In genomic region chr4:5962416-5962815, GRCh38 we compare ENCODE assay signal across 19 cellular contexts.
"Had no signal": no experiment of that assay in that cellular context is flagged by ENCODE, and none has a peak within 500 bp of the region (broad histone marks: within the 10 kb centered on the region; RNA-seq: fewer than 3 reads in every experiment).

No MANE protein-coding gene starts in this region.

- DNase-seq: activated CD4-positive, alpha-beta T cell treated with anti-CD3 and anti-CD28 coated beads for 1 hour; activated CD4-positive, alpha-beta T cell treated with anti-CD3 and anti-CD28 coated beads, Interleukin-2, amount 50 U/mL, for 1 hour; activated CD8-positive, alpha-beta T cell treated with anti-CD3 and anti-CD28 coated beads, Interleukin-2, amount 10 ng/mL, durations not matched to agents 7 days and 5 days; activated naive CD4-positive, alpha-beta T cell treated with Interleukin-2 at 50 U/mL for 16 hours; activated naive CD8-positive, alpha-beta T cell treated with anti-CD3 and anti-CD28 coated beads for 36 hours; activated T-cell treated with anti-CD3 and anti-CD28 coated beads, Interleukin-2, amount 50 U/mL, for 24 hours; cerebellar nuclear complex; effector CD4-positive, alpha-beta T cell; erythroblast; foreskin fibroblast; left lung; naive thymus-derived CD4-positive, alpha-beta T cell; sigmoid colon; stimulated activated CD4-positive, alpha-beta T cell treated with anti-CD3 and anti-CD28 coated beads, Interleukin-15, amount 100 ng/mL, for 24 hours; stomach; transverse colon; uterus had no signal

- ATAC-seq: activated CD8-positive, alpha-beta T cell treated with anti-CD3 and anti-CD28 coated beads, Interleukin-2, amount 10 ng/mL, durations not matched to agents 7 days and 5 days; activated T-helper 17 cell treated with anti-CD3 and anti-CD28 coated beads, Interleukin-2, amount 50 U/mL, for 72 hours; left lung; naive thymus-derived CD4-positive, alpha-beta T cell; stimulated activated memory B cell treated with anti-CD40 and anti-IgM and Interleukin-4, amounts not matched to agents 10 μg/mL and 1 μg/mL and 100 μg/mL, for 72 hours had no signal
